Comparison of ENCODE assay signal across 1 cellular context in the genomic region with DNA sequence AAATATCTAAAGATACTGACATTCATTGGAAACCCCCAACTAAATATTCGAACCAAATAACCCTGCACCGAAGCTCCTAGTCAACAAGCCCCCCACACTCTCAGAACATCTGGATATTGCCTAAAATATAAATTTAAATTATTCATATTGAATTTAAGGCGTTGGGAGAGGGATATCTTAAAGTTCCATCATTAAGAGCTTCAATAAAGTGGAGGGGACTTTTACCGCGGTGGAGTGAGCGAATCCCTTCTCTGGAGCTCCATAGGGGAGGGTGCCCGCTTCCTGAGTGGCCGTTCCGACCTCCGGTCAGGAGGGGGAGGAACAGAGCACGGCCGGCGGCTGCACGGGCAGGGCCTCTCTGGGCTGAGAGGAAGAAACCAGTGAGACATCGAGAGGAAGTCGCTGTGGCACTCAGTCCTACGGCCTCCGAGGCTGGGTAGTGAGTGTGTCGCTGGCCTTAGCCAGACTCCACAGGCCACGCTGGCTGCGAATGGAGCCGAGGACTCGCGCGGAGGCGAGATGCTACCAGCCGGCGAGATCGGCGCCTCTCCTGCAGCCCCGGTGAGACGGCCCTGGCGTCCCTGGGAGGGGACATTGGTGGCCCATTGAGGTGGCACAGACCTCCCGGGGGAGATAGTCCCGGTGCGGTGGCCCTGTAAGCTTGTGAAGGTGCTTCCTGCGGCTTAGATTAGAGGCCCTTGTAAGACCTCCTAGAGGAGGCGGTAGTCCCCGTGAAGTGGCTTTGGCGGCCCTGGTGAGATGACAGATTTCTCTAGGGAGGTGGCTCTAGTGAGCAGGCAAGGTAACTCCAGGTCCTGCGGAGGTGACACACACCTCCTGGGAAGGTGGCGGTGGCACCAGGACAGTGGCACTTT.
A peak's percentile ranks its signal among the peaks of the same experiment; 100 is the strongest.
TF ChIP-seq lines count a peak whose summit lies in the region.

A gene (plus strand): TSS at position 405 of the 875 bp plus-strand sequence. CDS start 115 bp downstream, at position 520.

TF ChIP-seq in HEK293, 187 proteins besides CTCF, POLR2A, EP300 and RAD21 (continued from another document):
- TF ChIP-seq, protein P1, sequence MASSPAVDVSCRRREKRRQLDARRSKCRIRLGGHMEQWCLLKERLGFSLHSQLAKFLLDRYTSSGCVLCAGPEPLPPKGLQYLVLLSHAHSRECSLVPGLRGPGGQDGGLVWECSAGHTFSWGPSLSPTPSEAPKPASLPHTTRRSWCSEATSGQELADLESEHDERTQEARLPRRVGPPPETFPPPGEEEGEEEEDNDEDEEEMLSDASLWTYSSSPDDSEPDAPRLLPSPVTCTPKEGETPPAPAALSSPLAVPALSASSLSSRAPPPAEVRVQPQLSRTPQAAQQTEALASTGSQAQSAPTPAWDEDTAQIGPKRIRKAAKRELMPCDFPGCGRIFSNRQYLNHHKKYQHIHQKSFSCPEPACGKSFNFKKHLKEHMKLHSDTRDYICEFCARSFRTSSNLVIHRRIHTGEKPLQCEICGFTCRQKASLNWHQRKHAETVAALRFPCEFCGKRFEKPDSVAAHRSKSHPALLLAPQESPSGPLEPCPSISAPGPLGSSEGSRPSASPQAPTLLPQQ (tag by site-specific recombination; IDR thresholded peaks at IDR 0.05) = peak; percentile 83
- TF ChIP-seq ZBTB21 (tag by site-specific recombination; IDR thresholded peaks at IDR 0.05) = no peak
- peak; percentile 85 for TF ChIP-seq SP7 (tag by site-specific recombination; IDR thresholded peaks at IDR 0.05)
- no peak for TF ChIP-seq SALL2 (tag by site-specific recombination; IDR thresholded peaks at IDR 0.05; ENCODE audit: borderline replicate concordance)
- TF ChIP-seq, protein P2, sequence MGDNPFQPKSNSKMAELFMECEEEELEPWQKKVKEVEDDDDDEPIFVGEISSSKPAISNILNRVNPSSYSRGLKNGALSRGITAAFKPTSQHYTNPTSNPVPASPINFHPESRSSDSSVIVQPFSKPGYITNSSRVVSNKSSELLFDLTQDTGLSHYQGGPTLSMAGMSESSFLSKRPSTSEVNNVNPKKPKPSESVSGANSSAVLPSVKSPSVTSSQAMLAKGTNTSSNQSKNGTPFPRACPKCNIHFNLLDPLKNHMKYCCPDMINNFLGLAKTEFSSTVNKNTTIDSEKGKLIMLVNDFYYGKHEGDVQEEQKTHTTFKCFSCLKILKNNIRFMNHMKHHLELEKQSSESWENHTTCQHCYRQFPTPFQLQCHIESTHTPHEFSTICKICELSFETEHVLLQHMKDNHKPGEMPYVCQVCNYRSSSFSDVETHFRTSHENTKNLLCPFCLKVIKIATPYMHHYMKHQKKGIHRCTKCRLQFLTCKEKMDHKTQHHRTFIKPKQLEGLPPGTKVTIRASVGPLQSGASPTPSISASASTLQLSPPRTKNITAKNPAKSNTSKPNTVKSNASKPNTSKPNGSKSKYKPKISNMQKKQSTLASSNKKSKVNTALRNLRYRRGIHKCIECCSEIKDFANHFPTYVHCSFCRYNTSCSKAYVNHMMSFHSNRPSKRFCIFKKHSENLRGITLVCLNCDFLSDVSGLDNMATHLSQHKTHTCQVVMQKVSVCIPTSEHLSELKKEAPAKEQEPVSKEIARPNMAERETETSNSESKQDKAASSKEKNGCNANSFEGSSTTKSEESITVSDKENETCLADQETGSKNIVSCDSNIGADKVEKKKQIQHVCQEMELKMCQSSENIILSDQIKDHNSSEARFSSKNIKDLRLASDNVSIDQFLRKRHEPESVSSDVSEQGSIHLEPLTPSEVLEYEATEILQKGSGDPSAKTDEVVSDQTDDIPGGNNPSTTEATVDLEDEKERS (tag by site-specific recombination; IDR thresholded peaks at IDR 0.05) = no peak
